8 cellular contexts compared by ENCODE assay signal in the genomic region with DNA sequence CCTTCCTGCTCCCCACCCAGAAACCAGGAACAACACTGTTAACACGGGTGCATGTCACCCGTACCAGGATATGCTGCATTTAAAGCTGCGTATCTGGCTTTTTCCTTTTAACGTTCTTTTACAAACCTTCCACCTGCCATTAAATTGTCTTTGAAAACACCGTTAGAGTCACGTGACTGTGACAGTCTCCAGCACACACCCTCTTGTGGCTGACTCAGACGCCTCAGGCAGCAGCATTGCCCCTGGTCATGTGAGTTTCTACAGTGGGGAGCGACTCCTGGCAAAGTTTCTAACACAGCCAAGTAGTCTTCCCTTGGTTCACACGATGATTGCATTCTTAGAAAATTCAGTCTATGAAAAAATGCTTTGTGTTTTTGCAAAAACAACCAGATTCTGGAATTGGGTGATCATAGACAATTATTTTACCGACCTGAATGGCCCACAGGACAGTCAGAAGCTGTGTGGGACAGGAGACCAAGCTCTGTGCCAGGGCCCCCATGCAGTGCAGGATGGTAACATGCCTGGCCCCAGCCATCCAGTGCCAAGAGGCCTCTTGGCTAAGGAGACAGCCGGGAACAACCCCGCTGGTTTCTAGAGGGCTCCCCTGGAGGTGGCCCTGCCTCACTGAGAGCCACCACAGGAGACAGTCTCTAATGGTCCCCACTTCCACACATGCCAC.
A peak's percentile ranks its signal among the peaks of the same experiment; 100 is the strongest.
DNase-seq lines count a peak whose midpoint lies in the region; ATAC-seq and TF ChIP-seq lines count a peak whose summit lies in the region.

No MANE protein-coding gene starts in this region.

- no peaks in the 10 kb centered on the region for H3K4me1 ChIP-seq in DND-41 (ENCODE audit: insufficient read depth, low read length)
- H3K4me1 ChIP-seq in mesenchymal stem cell (ENCODE audit: control insufficient read depth, insufficient read depth, low read depth, low read length) = peaks cover 8% of the 10 kb centered on the region

- peak overlapping the region; percentile 31 to 38 for H3K4ac ChIP-seq in mesenchymal stem cell (ENCODE audit: low read depth in 1 of 2, low read length in 2 of 2)

- H3K4me1 Mint-ChIP-seq in HFFc6 (ENCODE audit: low read depth) = peaks cover 24% of the 10 kb centered on the region
- H3K4me1 Mint-ChIP-seq in chondrocyte (ENCODE audit: low read depth) = peaks cover 12% of the 10 kb centered on the region

- peak overlapping the region; percentile 41 for H2AK5ac ChIP-seq in mesenchymal stem cell (ENCODE audit: low read length, severe bottlenecking)

- no peak overlapping the region for H3K4me3 ChIP-seq in DND-41 (ENCODE audit: low read depth in 1 of 2, low read length in 2 of 2)
- H3K4me3 ChIP-seq in mesenchymal stem cell (ENCODE audit: insufficient read depth in 1 of 2, low read depth in 1 of 2, low read length in 2 of 2) = no peak overlapping the region

- H4K8ac ChIP-seq in mesenchymal stem cell (ENCODE audit: low read length) = peak overlapping the region; percentile 50

- H2BK120ac ChIP-seq in mesenchymal stem cell (ENCODE audit: low read depth, low read length) = no peak overlapping the region

- H2AFZ ChIP-seq in DND-41 (ENCODE audit: low read depth, low read length) (no peak overlapping the region), mesenchymal stem cell (ENCODE audit: low read depth, low read length) (no peak overlapping the region)

- H3K9me3 Mint-ChIP-seq in HFFc6 = peaks cover 6% of the 10 kb centered on the region
- peaks cover 2% of the 10 kb centered on the region for H3K9me3 Mint-ChIP-seq in chondrocyte (ENCODE audit: low read depth)

- no peak overlapping the region for H3K23ac ChIP-seq in mesenchymal stem cell (ENCODE audit: low read length in 2 of 2)

- H3K79me2 ChIP-seq in DND-41 (ENCODE audit: insufficient read depth, low read length) = no peaks in the 10 kb centered on the region

- H3K27ac ChIP-seq in DND-41 (ENCODE audit: low read length) = no peak overlapping the region
- no peak overlapping the region for H3K27ac ChIP-seq in mesenchymal stem cell (ENCODE audit: low read length, poor library complexity, severe bottlenecking)

- H3K9ac ChIP-seq in DND-41 (ENCODE audit: low read depth, low read length) (no peak overlapping the region), mesenchymal stem cell (ENCODE audit: low read length) (peak overlapping the region; percentile 13)

- H3K36me3 ChIP-seq in DND-41 (ENCODE audit: insufficient read depth, low read length) = no peaks in the 10 kb centered on the region
- H3K36me3 ChIP-seq in mesenchymal stem cell (ENCODE audit: control insufficient read depth in 1 of 2, insufficient read depth in 2 of 2, low read depth in 1 of 2, low read length in 2 of 2) = peaks cover 10 to 19% of the 10 kb centered on the region in 2 experiments

- H2BK12ac ChIP-seq in mesenchymal stem cell (ENCODE audit: low read length in 2 of 2) = peak overlapping the region in 1 of 2 experiments; percentile 99

- H2BK5ac ChIP-seq in mesenchymal stem cell (ENCODE audit: low read depth, low read length, poor library complexity, severe bottlenecking) = no peak overlapping the region

- no peak for DNase-seq in DND-41
- peak; percentile 95 for DNase-seq in HFFc6
- DNase-seq in SK-MEL-5 (ENCODE audit: low read depth, low spot score) = peak; percentile 82
- DNase-seq in chondrocyte (ENCODE audit: low spot score) = no peak
- DNase-seq in mesenchymal stem cell = peak; percentile 79
- no peak for DNase-seq in NCI-H2196 treated with DMSO at 0.1 percent for 48 hours (lab: John Stamatoyannopoulos, UW; ENCODE audit: unreplicated experiment)

- H4K20me1 ChIP-seq in DND-41 (ENCODE audit: insufficient read depth, low read length) = no peaks in the 10 kb centered on the region; the same call in 1 of the 2 replicates

- peak; percentile 40; the same call in 1 of the 3 replicates for ATAC-seq in DND-41 (ENCODE audit: insufficient read depth, low read depth)
- no peak for ATAC-seq in GM21423 (IDR thresholded peaks at IDR 0.05; ENCODE audit: unreplicated experiment)
- no peak for ATAC-seq in GM19351 (IDR thresholded peaks at IDR 0.05; ENCODE audit: unreplicated experiment)

- in situ Hi-C loops in SK-MEL-5 (cut with HindIII; ENCODE audit: low pct_unique_long_range_greater_than_20kb, low sequenced_read_pairs) = no loop called here

- H3K4me3 Mint-ChIP-seq in HFFc6 (peak overlapping the region; percentile 2; the same call in 1 of the 2 replicates), chondrocyte (ENCODE audit: unreplicated experiment) (no peak overlapping the region)

- TF ChIP-seq CTCF in DND-41 (IDR thresholded peaks at IDR 0.05; ENCODE audit: borderline replicate concordance, extremely low read depth, low read length, poor library complexity, severe bottlenecking) (peak; percentile 28), HFFc6 (IDR thresholded peaks at IDR 0.05) (peak; percentile 57), chondrocyte (IDR thresholded peaks at IDR 0.05) (peak; percentile 45)

- no peaks in the 10 kb centered on the region for H3K27me3 ChIP-seq in DND-41 (ENCODE audit: insufficient read depth, low read length, poor library complexity)
- no peaks in the 10 kb centered on the region for H3K27me3 ChIP-seq in mesenchymal stem cell (ENCODE audit: control insufficient read depth in 1 of 2, insufficient read depth in 1 of 2, low read length in 2 of 2)

- WGBS in mesenchymal stem cell = 55% methylated on average over 12 of the region's 12 CpGs

- H3K14ac ChIP-seq in mesenchymal stem cell (ENCODE audit: low read length in 2 of 2) = peak overlapping the region in 1 of 2 experiments; percentile 57

- H3K9me3 ChIP-seq in DND-41 (ENCODE audit: insufficient read depth, low read length, severe bottlenecking) = no peaks in the 10 kb centered on the region
- H3K9me3 ChIP-seq in mesenchymal stem cell (ENCODE audit: control insufficient read depth, low read length) = no peaks in the 10 kb centered on the region

- no peak overlapping the region for H2BK15ac ChIP-seq in mesenchymal stem cell (ENCODE audit: low read depth, poor library complexity, severe bottlenecking)

- H3K27me3 Mint-ChIP-seq in HFFc6 (ENCODE audit: insufficient read depth) (peaks cover 3% of the 10 kb centered on the region), chondrocyte (ENCODE audit: low read depth) (no peaks in the 10 kb centered on the region)

- H3K18ac ChIP-seq in mesenchymal stem cell (ENCODE audit: low read depth in 1 of 2, low read length in 2 of 2) = peak overlapping the region in 1 of 2 experiments; percentile 61

- peak overlapping the region; percentile 1 for H4K91ac ChIP-seq in mesenchymal stem cell (ENCODE audit: low read length)

- H3K27ac Mint-ChIP-seq in HFFc6 (peak overlapping the region; percentile 56), chondrocyte (ENCODE audit: unreplicated experiment) (peak overlapping the region; percentile 38)

- peaks cover 4% of the 10 kb centered on the region for H3K79me1 ChIP-seq in mesenchymal stem cell (replicated peaks; ENCODE audit: low read length, poor library complexity, severe bottlenecking)

- no peak overlapping the region for H3K4me2 ChIP-seq in DND-41 (ENCODE audit: insufficient read depth, low read length)
- H3K4me2 ChIP-seq in mesenchymal stem cell (ENCODE audit: low read length, poor library complexity, severe bottlenecking) = no peak overlapping the region

- H3K36me3 Mint-ChIP-seq in HFFc6 (ENCODE audit: low read depth) (peaks cover 12% of the 10 kb centered on the region), chondrocyte (ENCODE audit: low read depth) (peaks cover 11% of the 10 kb centered on the region)

Comparison
In these comparisons a context has a peak if more than half of its experiments do, and no peak if none do; other contexts are left out.
1. DNase-seq: peak in HFFc6 (single experiment), SK-MEL-5 (single experiment) and mesenchymal stem cell (single experiment); none in DND-41 (single experiment), chondrocyte (single experiment) and NCI-H2196 treated with DMSO at 0.1 percent for 48 hours (single experiment).
2. Peak in every context shown above with its lines, with median percentiles within 50 percentile points of each other: CTCF ChIP-seq.